8 cellular contexts compared by ENCODE assay signal in the genomic region with DNA sequence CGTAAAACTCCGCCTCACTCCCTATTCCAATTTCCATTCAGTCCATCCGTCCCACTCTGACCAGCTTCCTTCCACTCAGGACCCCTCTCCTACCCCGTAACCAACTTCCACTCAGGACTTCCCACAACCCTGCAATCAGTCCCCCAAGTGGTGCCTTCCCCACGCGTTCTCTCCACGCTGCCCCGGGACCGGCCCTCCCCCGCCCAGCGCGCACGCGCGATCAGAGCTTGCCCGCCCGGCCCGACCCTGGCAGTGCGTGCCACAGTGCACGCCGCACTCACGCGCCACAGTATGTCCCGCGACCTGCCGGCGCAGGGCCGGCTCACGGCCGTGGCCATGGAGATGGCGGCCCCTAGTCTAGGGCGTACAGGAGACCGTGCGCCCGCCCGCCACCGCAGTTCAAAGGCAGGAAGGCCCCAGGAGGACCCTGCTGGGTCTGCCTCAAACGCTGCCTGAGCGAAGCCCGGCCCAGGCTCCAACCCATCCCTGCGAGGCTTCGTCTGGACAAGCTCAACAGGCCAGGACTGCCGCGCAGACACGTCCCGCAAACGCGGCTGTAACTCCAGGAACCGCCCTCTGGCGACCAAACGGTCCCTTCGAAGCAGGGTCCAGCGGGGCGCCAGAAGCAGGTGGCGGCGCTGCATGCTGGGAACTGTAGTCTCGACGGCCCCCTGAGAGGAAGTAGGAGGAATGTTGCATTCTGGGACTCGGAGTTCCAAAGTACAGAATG.
A peak's percentile ranks its signal among the peaks of the same experiment; 100 is the strongest.
DNase-seq lines count a peak whose midpoint lies in the region; ATAC-seq and FAIRE-seq lines count a peak whose summit lies in the region.

Gene NDC1, minus strand, starts transcription at position 373 of the 730 bp plus-strand sequence. Its CDS starts 35 bp downstream, at position 338.

- H3K36me3 Mint-ChIP-seq in effector memory CD8-positive, alpha-beta T cell (ENCODE audit: insufficient read depth) = peaks cover 7% of the 10 kb centered on the region
- H3K36me3 Mint-ChIP-seq in memory B cell = no peaks in the 10 kb centered on the region

- H3K4me1 Mint-ChIP-seq in effector memory CD8-positive, alpha-beta T cell (ENCODE audit: low read depth in 2 of 2) = peaks cover 15 to 24% of the 10 kb centered on the region in 2 donors
- peaks cover 19% of the 10 kb centered on the region for H3K4me1 Mint-ChIP-seq in memory B cell

- DNase-seq in COLO829 (ENCODE audit: low spot score) (peak; percentile 92), HTR-8/SVneo (ENCODE audit: insufficient read length, low spot score) (peak; percentile 93), NOMO-1 treated with dmso at 0.1 percent for 144 hours (lab: John Stamatoyannopoulos, UW; ENCODE audit: unreplicated experiment) (peak; percentile 96), memory B cell (ENCODE audit: low spot score in 2 of 2) (peak; percentile 84 to 96)
- DNase-seq in activated CD8-positive, alpha-beta memory T cell treated with anti-CD3 and anti-CD28 coated beads for 48 hours (ENCODE audit: low read depth in 2 of 3, low spot score in 2 of 3) = peak; percentile 73 to 81 (median 81)
- peak; percentile 85 to 89 (median 85) for DNase-seq in effector memory CD8-positive, alpha-beta T cell
- peak; percentile 72 for DNase-seq in stimulated activated CD8-positive, alpha-beta memory T cell treated with anti-CD3 and anti-CD28 coated beads, Interleukin-12 subunit alpha, Interleukin-12 subunit beta, amount 100 ng/mL, for 24 hours (ENCODE audit: extremely low read depth)

- peak within 1 kb of the TSS; percentile 97 to 100 for H3K27ac Mint-ChIP-seq in effector memory CD8-positive, alpha-beta T cell
- H3K27ac Mint-ChIP-seq in memory B cell = peak within 1 kb of the TSS; percentile 98

- peak within 1 kb of the TSS; percentile 94 to 100 for H3K4me3 Mint-ChIP-seq in effector memory CD8-positive, alpha-beta T cell
- H3K4me3 Mint-ChIP-seq in memory B cell = peak within 1 kb of the TSS; percentile 96

- H3K9me3 Mint-ChIP-seq in effector memory CD8-positive, alpha-beta T cell = no peaks in the 10 kb centered on the region
- peaks cover 2% of the 10 kb centered on the region for H3K9me3 Mint-ChIP-seq in memory B cell

- peak; percentile 83 for FAIRE-seq in HTR-8/SVneo (lab: Jason Lieb, UNC)

- ATAC-seq in GM21367 (IDR thresholded peaks at IDR 0.05; ENCODE audit: unreplicated experiment) (peak; percentile 82), memory B cell (ENCODE audit: low read depth) (peak; percentile 85)
- ATAC-seq in effector memory CD8-positive, alpha-beta T cell (replicated peaks) = peak; percentile 89

- H3K27me3 Mint-ChIP-seq in effector memory CD8-positive, alpha-beta T cell = peaks cover 0 to 11% of the 10 kb centered on the region in 2 donors
- peaks cover 2% of the 10 kb centered on the region for H3K27me3 Mint-ChIP-seq in memory B cell

Comparison
In these comparisons a context has a peak if more than half of its experiments do, and no peak if none do; other contexts are left out.
1. Peak in every context shown above with its lines: DNase-seq and ATAC-seq.